8 cellular contexts compared by ENCODE assay signal in genomic region chr19:55255618-55256423, GRCh38. TPM values are rescaled to one million over a fixed set of nuclear protein-coding genes. Genes with fewer than 3 reads are reported as not detected.
A peak's percentile ranks its signal among the peaks of the same experiment; 100 is the strongest.
DNase-seq lines count a peak whose midpoint lies in the region; ATAC-seq, FAIRE-seq and TF ChIP-seq lines count a peak whose summit lies in the region.

No MANE protein-coding gene starts in this region.

- H3K27me3 ChIP-seq in HepG2 (ENCODE audit: control insufficient read depth in 1 of 2, insufficient read depth in 2 of 2, low read length in 2 of 2) (no peaks in the 10 kb centered on the region; a peak in 1 of 5 replicates), subcutaneous abdominal adipose tissue (ENCODE audit: control insufficient read depth in 5 of 5, insufficient read depth in 4 of 5, low read length in 5 of 5) (no peaks in the 10 kb centered on the region)

- CTCF ChIA-PET in activated naive CD4-positive, alpha-beta T cell treated with anti-CD3 and anti-CD28 coated beads for 36 hours (lab: Charles Lee), result interaction anchor here (0.6 to 2.4 kb wide), 10 partner anchors 21 to 1058 kb away, joined by 3 to 7 read pairs (median 3); no protein-coding TSS in a partner anchor
- CTCF ChIA-PET in HepG2 (lab: Yijun Ruan, JAX; ENCODE audit: low intra/inter-chr PET ratio, low total read pairs), result no interaction called here

- no TSS peak for BruUV-seq in HepG2 (replicated peaks; lab: Mats Ljungman, UMichigan)

- TF ChIP-seq POLR2A in NB4 (IDR thresholded peaks at IDR 0.05; ENCODE audit: extremely low read depth, insufficient read length) (peak; percentile 44), HepG2 (IDR thresholded peaks at IDR 0.05; ENCODE audit: insufficient read depth in 1 of 2, low read depth in 2 of 2, low read length in 2 of 2) (no peak)

- H3K4me3 ChIP-seq in NB4 (ENCODE audit: low read depth, low read length), result peak overlapping the region; percentile 88
- peak overlapping the region; percentile 88 to 95 (median 94) for H3K4me3 ChIP-seq in HepG2 (replicated peaks in 1 of 3; ENCODE audit: insufficient read depth in 1 of 3, low read depth in 2 of 3, low read length in 3 of 3)
- H3K4me3 ChIP-seq in subcutaneous abdominal adipose tissue (ENCODE audit: low read depth in 1 of 5, low read length in 5 of 5), result peak overlapping the region in 4 of 5 donors; percentile 12 to 95 (median 38)

- no peak for TF ChIP-seq RAD21 in HepG2 (CRISPR knock-in tag; IDR thresholded peaks at IDR 0.05)

- H2AFZ ChIP-seq in HepG2 (ENCODE audit: low read length), result no peak overlapping the region

- intact Hi-C loops in activated naive CD4-positive, alpha-beta T cell treated with anti-CD3 and anti-CD28 coated beads for 36 hours (cut with micrococcal nuclease), result loop anchor here (5.0 to 10.0 kb wide), 4 partner anchors 386 to 1121 kb away; partner anchors contain the start of genes CNOT3, ZNF580, ZNF581 and ZNF787
- intact Hi-C loops in HepG2 (cut with micrococcal nuclease; ENCODE audit: unreplicated experiment), result no loop called here

- peak; percentile 47 for DNase-seq in EL
- peak; percentile 77 for DNase-seq in NB4 (ENCODE audit: low read depth)
- peak; percentile 83 for DNase-seq in activated naive CD4-positive, alpha-beta T cell treated with anti-CD3 and anti-CD28 coated beads for 36 hours
- peak; percentile 47 for DNase-seq in HepG2 (ENCODE audit: low spot score)

- H3K4me2 ChIP-seq in HepG2 (ENCODE audit: low read depth, low read length), result peak overlapping the region; percentile 99

- H3K9me3 Mint-ChIP-seq in activated naive CD4-positive, alpha-beta T cell treated with anti-CD3 and anti-CD28 coated beads for 36 hours, result no peaks in the 10 kb centered on the region

- peaks cover 72% of the 10 kb centered on the region for H3K79me2 ChIP-seq in HepG2 (ENCODE audit: insufficient read depth, low read length)

- no peak; the same call in 2 of the 3 replicates for ATAC-seq in HepG2
- no peak for ATAC-seq in HG03025 (IDR thresholded peaks at IDR 0.05; ENCODE audit: low FRiP score, unreplicated experiment)
- ATAC-seq in HG03159 (IDR thresholded peaks at IDR 0.05; ENCODE audit: unreplicated experiment), result no peak
- no peak for ATAC-seq in HG03280 (IDR thresholded peaks at IDR 0.05; ENCODE audit: unreplicated experiment)

- H3K36me3 ChIP-seq in HepG2 (replicated peaks in 1 of 2; ENCODE audit: control insufficient read depth in 1 of 2, insufficient read depth in 2 of 2, low read length in 2 of 2) (peaks cover 6 to 26% of the 10 kb centered on the region in 2 experiments; a peak in 4 of 5 replicates), subcutaneous abdominal adipose tissue (ENCODE audit: control insufficient read depth in 5 of 5, insufficient read depth in 5 of 5, low read length in 5 of 5) (no peaks in the 10 kb centered on the region)

- peaks cover 58% of the 10 kb centered on the region for H3K4me1 ChIP-seq in HepG2 (ENCODE audit: insufficient read depth, low read length)
- H3K4me1 ChIP-seq in subcutaneous abdominal adipose tissue (ENCODE audit: control insufficient read depth in 5 of 5, insufficient read depth in 5 of 5, low read length in 5 of 5), result peaks cover 19 to 80% (median 69%) of the 10 kb centered on the region in 5 donors

- H3K27ac Mint-ChIP-seq in activated naive CD4-positive, alpha-beta T cell treated with anti-CD3 and anti-CD28 coated beads for 36 hours, result peak overlapping the region; percentile 99

- TF ChIP-seq CTCF in NB4 (IDR thresholded peaks at IDR 0.05; ENCODE audit: low read depth, low read length) (no peak), HepG2 (CRISPR knock-in tag; IDR thresholded peaks at IDR 0.05) (no peak)

- H3K36me3 Mint-ChIP-seq in activated naive CD4-positive, alpha-beta T cell treated with anti-CD3 and anti-CD28 coated beads for 36 hours (ENCODE audit: low read depth), result peaks cover 50% of the 10 kb centered on the region

- WGBS in HepG2 (ENCODE audit: low lambda C conversion rate), result 71% methylated on average over 16 of the region's 17 CpGs

- TF ChIP-seq EP300 in HepG2 (IDR thresholded peaks at IDR 0.05; ENCODE audit: low read depth in 2 of 2, low read length in 2 of 2) (no peak), HepG2 (CRISPR knock-in tag; IDR thresholded peaks at IDR 0.05; ENCODE audit: borderline replicate concordance) (no peak)

- H3K9me3 ChIP-seq in HepG2 (ENCODE audit: low read length), result no peaks in the 10 kb centered on the region
- no peaks in the 10 kb centered on the region for H3K9me3 ChIP-seq in subcutaneous abdominal adipose tissue (ENCODE audit: control insufficient read depth in 5 of 5, low read length in 5 of 5)

- H3K4me3 Mint-ChIP-seq in activated naive CD4-positive, alpha-beta T cell treated with anti-CD3 and anti-CD28 coated beads for 36 hours, result peak overlapping the region; percentile 88

- H3K27me3 Mint-ChIP-seq in activated naive CD4-positive, alpha-beta T cell treated with anti-CD3 and anti-CD28 coated beads for 36 hours (ENCODE audit: low read depth), result no peaks in the 10 kb centered on the region

- H4K20me1 ChIP-seq in HepG2 (ENCODE audit: insufficient read depth, low read length), result peaks cover 50% of the 10 kb centered on the region

- H3K27ac ChIP-seq in HepG2 (ENCODE audit: extremely low read length, insufficient read depth, low read length) (peak overlapping the region; percentile 68), subcutaneous abdominal adipose tissue (ENCODE audit: low read depth, low read length) (peak overlapping the region; percentile 57)

- H3K9ac ChIP-seq in HepG2 (ENCODE audit: insufficient read depth, low read depth, low read length) (peak overlapping the region; percentile 97), subcutaneous abdominal adipose tissue (ENCODE audit: low read length in 5 of 5) (peak overlapping the region in 3 of 5 donors; percentile 63 to 97 (median 83))

- in situ Hi-C loops in HepG2 (cut with HindIII; ENCODE audit: extremely low pct_ligation_motif_present, low pct_unique_long_range_greater_than_20kb), result loop anchor here (5.0 kb wide), 1 partner anchor 34 kb away; no protein-coding TSS in a partner anchor

- H3K4me1 Mint-ChIP-seq in activated naive CD4-positive, alpha-beta T cell treated with anti-CD3 and anti-CD28 coated beads for 36 hours (ENCODE audit: low read depth), result peaks cover 46% of the 10 kb centered on the region

- FAIRE-seq in HepG2 (lab: Jason Lieb, UNC), result no peak

- POLR2A ChIA-PET in HepG2 (lab: Yijun Ruan, JAX), result interaction anchor here (0.9 to 6.2 kb wide), 18 partner anchors 24 to 399 kb away, joined by 3 to 95 read pairs (median 5); partner anchors contain the start of genes HSPBP1, KMT5C, PPP1R12C and PTPRH

RNA-seq across cellular contexts. Expression of gene PPP6R1, which starts 3.0 kb away (rescaled TPM):
- 100 to 1,000 TPM; 166 to 174 TPM for total RNA-seq in activated naive CD4-positive, alpha-beta T cell treated with anti-CD3 and anti-CD28 coated beads for 36 hours
- total RNA-seq in HepG2 (2016; rRNA removed; fragmentation: Illumina TruSeq; extraction: Trizol), result 23.0 and 25.8 TPM in 2 replicates
- 6.5 and 7.1 TPM in 2 replicates for total RNA-seq in HepG2 (2016; cell fraction: cytosol; rRNA removed; fragmentation: Illumina TruSeq; extraction: Trizol; ENCODE audit: low read depth)
- 18.2 and 27.7 TPM in 2 replicates for total RNA-seq in HepG2 (2016; cell fraction: insoluble cytoplasmic fraction; rRNA removed; fragmentation: Illumina TruSeq; extraction: Trizol)
- 22.9 and 23.1 TPM in 2 replicates for total RNA-seq in HepG2 (2016; cell fraction: membrane; rRNA removed; fragmentation: Illumina TruSeq; extraction: Trizol)
- 20.2 and 25.1 TPM in 2 replicates for total RNA-seq in HepG2 (2016; cell fraction: nucleus; rRNA removed; fragmentation: Illumina TruSeq; extraction: Trizol)
- 54.0 and 75.7 TPM in 2 replicates for polyA plus RNA-seq in HepG2 (2011; rRNA removed)
- polyA plus RNA-seq in HepG2 (2011; cell fraction: cytosol; rRNA removed), result 44.7 and 48.8 TPM in 2 replicates
- 190 and 211 TPM in 2 replicates for polyA plus RNA-seq in HepG2 (2011; cell fraction: nucleus; rRNA removed)
- 51.7 and 56.8 TPM in 2 replicates for polyA plus RNA-seq in HepG2 (2012)
- 8.4 and 9.7 TPM in 2 replicates for polyA plus RNA-seq in HepG2 (2016; cell fraction: cytosol; fragmentation: Illumina TruSeq; extraction: Trizol; ENCODE audit: low read depth)
- polyA plus RNA-seq in HepG2 (2016; cell fraction: insoluble cytoplasmic fraction; fragmentation: Illumina TruSeq; extraction: Trizol; ENCODE audit: low read depth), result 27.5 and 36.1 TPM in 2 replicates
- 20.6 and 23.5 TPM in 2 replicates for polyA plus RNA-seq in HepG2 (2016; cell fraction: membrane; fragmentation: Illumina TruSeq; extraction: Trizol; ENCODE audit: low read depth)
- 73.4 and 77.9 TPM in 2 replicates for polyA plus RNA-seq in HepG2 (2016; cell fraction: nucleus; fragmentation: Illumina TruSeq; extraction: Trizol; ENCODE audit: insufficient read depth, low read depth)
- 112 and 140 TPM in 2 replicates for polyA minus RNA-seq in HepG2 (2011; rRNA and poly(A)+ RNA removed; ENCODE audit: low replicate concordance)
- polyA minus RNA-seq in HepG2 (2011; cell fraction: cytosol; rRNA and poly(A)+ RNA removed), result 48.9 and 57.3 TPM in 2 replicates
- 48.9 and 67.0 TPM in 2 replicates for polyA minus RNA-seq in HepG2 (2011; cell fraction: nucleus; rRNA and poly(A)+ RNA removed)

RNA-seq across cellular contexts. Expression of gene HSPBP1, which starts 24.1 kb away (rescaled TPM):
- total RNA-seq in activated naive CD4-positive, alpha-beta T cell treated with anti-CD3 and anti-CD28 coated beads for 36 hours, result 10 to 100 TPM; 44.3 to 45.0 TPM
- 33.7 and 35.9 TPM in 2 replicates for total RNA-seq in HepG2 (2016; rRNA removed; fragmentation: Illumina TruSeq; extraction: Trizol)
- 3.9 TPM in 2 replicates for total RNA-seq in HepG2 (2016; cell fraction: cytosol; rRNA removed; fragmentation: Illumina TruSeq; extraction: Trizol; ENCODE audit: low read depth)
- 32.9 and 34.5 TPM in 2 replicates for total RNA-seq in HepG2 (2016; cell fraction: insoluble cytoplasmic fraction; rRNA removed; fragmentation: Illumina TruSeq; extraction: Trizol)
- 8.1 and 8.5 TPM in 2 replicates for total RNA-seq in HepG2 (2016; cell fraction: membrane; rRNA removed; fragmentation: Illumina TruSeq; extraction: Trizol)
- 14.3 and 15.8 TPM in 2 replicates for total RNA-seq in HepG2 (2016; cell fraction: nucleus; rRNA removed; fragmentation: Illumina TruSeq; extraction: Trizol)
- polyA plus RNA-seq in HepG2 (2011; rRNA removed), result 22.3 and 25.7 TPM in 2 replicates
- polyA plus RNA-seq in HepG2 (2011; cell fraction: cytosol; rRNA removed), result 19.2 and 35.4 TPM in 2 replicates
- polyA plus RNA-seq in HepG2 (2011; cell fraction: nucleus; rRNA removed), result 19.5 and 22.1 TPM in 2 replicates
- polyA plus RNA-seq in HepG2 (2012), result 14.9 and 21.2 TPM in 2 replicates
- polyA plus RNA-seq in HepG2 (2016; cell fraction: cytosol; fragmentation: Illumina TruSeq; extraction: Trizol; ENCODE audit: low read depth), result 5.6 and 5.7 TPM in 2 replicates
- polyA plus RNA-seq in HepG2 (2016; cell fraction: insoluble cytoplasmic fraction; fragmentation: Illumina TruSeq; extraction: Trizol; ENCODE audit: low read depth), result 53.4 and 56.0 TPM in 2 replicates
- 8.9 and 9.7 TPM in 2 replicates for polyA plus RNA-seq in HepG2 (2016; cell fraction: membrane; fragmentation: Illumina TruSeq; extraction: Trizol; ENCODE audit: low read depth)
- polyA plus RNA-seq in HepG2 (2016; cell fraction: nucleus; fragmentation: Illumina TruSeq; extraction: Trizol; ENCODE audit: insufficient read depth, low read depth), result 26.8 and 27.6 TPM in 2 replicates
- polyA minus RNA-seq in HepG2 (2011; rRNA and poly(A)+ RNA removed; ENCODE audit: low replicate concordance), result 33.2 and 42.3 TPM in 2 replicates
- 15.9 and 23.8 TPM in 2 replicates for polyA minus RNA-seq in HepG2 (2011; cell fraction: cytosol; rRNA and poly(A)+ RNA removed)
- polyA minus RNA-seq in HepG2 (2011; cell fraction: nucleus; rRNA and poly(A)+ RNA removed), result 4.6 and 6.1 TPM in 2 replicates

RNA-seq across cellular contexts. Expression of gene TMEM86B, which starts 27.3 kb away (rescaled TPM):
- total RNA-seq in activated naive CD4-positive, alpha-beta T cell treated with anti-CD3 and anti-CD28 coated beads for 36 hours, result 1 to 10 TPM; 6.1 to 6.8 TPM
- total RNA-seq in HepG2 (2016; rRNA removed; fragmentation: Illumina TruSeq; extraction: Trizol), result 6.0 and 9.6 TPM in 2 replicates
- total RNA-seq in HepG2 (2016; cell fraction: cytosol; rRNA removed; fragmentation: Illumina TruSeq; extraction: Trizol; ENCODE audit: low read depth), result 9.6 and 12.1 TPM in 2 replicates
- 6.1 and 10.1 TPM in 2 replicates for total RNA-seq in HepG2 (2016; cell fraction: insoluble cytoplasmic fraction; rRNA removed; fragmentation: Illumina TruSeq; extraction: Trizol)
- total RNA-seq in HepG2 (2016; cell fraction: membrane; rRNA removed; fragmentation: Illumina TruSeq; extraction: Trizol), result 13.1 and 18.6 TPM in 2 replicates
- 7.1 and 10.0 TPM in 2 replicates for total RNA-seq in HepG2 (2016; cell fraction: nucleus; rRNA removed; fragmentation: Illumina TruSeq; extraction: Trizol)
- polyA plus RNA-seq in HepG2 (2011; rRNA removed), result 7.7 and 10.7 TPM in 2 replicates
- polyA plus RNA-seq in HepG2 (2011; cell fraction: cytosol; rRNA removed), result 6.2 and 9.1 TPM in 2 replicates
- polyA plus RNA-seq in HepG2 (2011; cell fraction: nucleus; rRNA removed), result 66.7 and 95.0 TPM in 2 replicates
- polyA plus RNA-seq in HepG2 (2012), result 16.2 and 16.6 TPM in 2 replicates
- polyA plus RNA-seq in HepG2 (2016; cell fraction: cytosol; fragmentation: Illumina TruSeq; extraction: Trizol; ENCODE audit: low read depth), result 22.1 and 25.3 TPM in 2 replicates
- 8.1 and 13.8 TPM in 2 replicates for polyA plus RNA-seq in HepG2 (2016; cell fraction: insoluble cytoplasmic fraction; fragmentation: Illumina TruSeq; extraction: Trizol; ENCODE audit: low read depth)
- polyA plus RNA-seq in HepG2 (2016; cell fraction: membrane; fragmentation: Illumina TruSeq; extraction: Trizol; ENCODE audit: low read depth), result 27.2 and 29.7 TPM in 2 replicates
- polyA plus RNA-seq in HepG2 (2016; cell fraction: nucleus; fragmentation: Illumina TruSeq; extraction: Trizol; ENCODE audit: insufficient read depth, low read depth), result 36.9 and 38.1 TPM in 2 replicates
- polyA minus RNA-seq in HepG2 (2011; rRNA and poly(A)+ RNA removed; ENCODE audit: low replicate concordance), result 1.9 and 14.4 TPM in 2 replicates
- polyA minus RNA-seq in HepG2 (2011; cell fraction: cytosol; rRNA and poly(A)+ RNA removed), result 2.9 and 3.2 TPM in 2 replicates
- polyA minus RNA-seq in HepG2 (2011; cell fraction: nucleus; rRNA and poly(A)+ RNA removed), result 7.1 and 7.8 TPM in 2 replicates

RNA-seq across cellular contexts. Expression of gene BRSK1, which starts 28.0 kb away (rescaled TPM):
- total RNA-seq in activated naive CD4-positive, alpha-beta T cell treated with anti-CD3 and anti-CD28 coated beads for 36 hours, result 1 to 10 TPM; 1.4 to 2.2 TPM
- 0.18 TPM in 1 of 2 replicates, not detected in the other for total RNA-seq in HepG2 (2016; rRNA removed; fragmentation: Illumina TruSeq; extraction: Trizol)
- not detected in 2 replicates for total RNA-seq in HepG2 (2016; cell fraction: cytosol; rRNA removed; fragmentation: Illumina TruSeq; extraction: Trizol; ENCODE audit: low read depth)
- total RNA-seq in HepG2 (2016; cell fraction: insoluble cytoplasmic fraction; rRNA removed; fragmentation: Illumina TruSeq; extraction: Trizol), result 0.19 TPM in 1 of 2 replicates, not detected in the other
- 0.10 and 0.25 TPM in 2 replicates for total RNA-seq in HepG2 (2016; cell fraction: membrane; rRNA removed; fragmentation: Illumina TruSeq; extraction: Trizol)
- 0.60 TPM in 1 of 2 replicates, not detected in the other for total RNA-seq in HepG2 (2016; cell fraction: nucleus; rRNA removed; fragmentation: Illumina TruSeq; extraction: Trizol)
- polyA plus RNA-seq in HepG2 (2011; rRNA removed), result 1.2 and 1.9 TPM in 2 replicates
- 0.75 and 1.1 TPM in 2 replicates for polyA plus RNA-seq in HepG2 (2011; cell fraction: cytosol; rRNA removed)
- 8.1 and 12.7 TPM in 2 replicates for polyA plus RNA-seq in HepG2 (2011; cell fraction: nucleus; rRNA removed)
- 0.74 and 1.1 TPM in 2 replicates for polyA plus RNA-seq in HepG2 (2012)
- polyA plus RNA-seq in HepG2 (2016; cell fraction: cytosol; fragmentation: Illumina TruSeq; extraction: Trizol; ENCODE audit: low read depth), result 0.14 and 0.17 TPM in 2 replicates
- polyA plus RNA-seq in HepG2 (2016; cell fraction: insoluble cytoplasmic fraction; fragmentation: Illumina TruSeq; extraction: Trizol; ENCODE audit: low read depth), result 0.20 and 0.44 TPM in 2 replicates
- 0.09 and 0.25 TPM in 2 replicates for polyA plus RNA-seq in HepG2 (2016; cell fraction: membrane; fragmentation: Illumina TruSeq; extraction: Trizol; ENCODE audit: low read depth)
- 0.68 and 0.79 TPM in 2 replicates for polyA plus RNA-seq in HepG2 (2016; cell fraction: nucleus; fragmentation: Illumina TruSeq; extraction: Trizol; ENCODE audit: insufficient read depth, low read depth)
- polyA minus RNA-seq in HepG2 (2011; rRNA and poly(A)+ RNA removed; ENCODE audit: low replicate concordance), result 0.72 and 1.3 TPM in 2 replicates
- polyA minus RNA-seq in HepG2 (2011; cell fraction: cytosol; rRNA and poly(A)+ RNA removed), result not detected in 2 replicates
- 1.0 and 1.2 TPM in 2 replicates for polyA minus RNA-seq in HepG2 (2011; cell fraction: nucleus; rRNA and poly(A)+ RNA removed)

RNA-seq across cellular contexts. Expression of gene PTPRH, which starts 46.5 kb away (rescaled TPM):
- total RNA-seq in activated naive CD4-positive, alpha-beta T cell treated with anti-CD3 and anti-CD28 coated beads for 36 hours, result not detected
- total RNA-seq in HepG2 (2016; rRNA removed; fragmentation: Illumina TruSeq; extraction: Trizol), result 9.9 and 14.7 TPM in 2 replicates
- 1.9 and 2.0 TPM in 2 replicates for total RNA-seq in HepG2 (2016; cell fraction: cytosol; rRNA removed; fragmentation: Illumina TruSeq; extraction: Trizol; ENCODE audit: low read depth)
- 8.4 and 15.2 TPM in 2 replicates for total RNA-seq in HepG2 (2016; cell fraction: insoluble cytoplasmic fraction; rRNA removed; fragmentation: Illumina TruSeq; extraction: Trizol)
- total RNA-seq in HepG2 (2016; cell fraction: membrane; rRNA removed; fragmentation: Illumina TruSeq; extraction: Trizol), result 5.0 and 5.3 TPM in 2 replicates
- total RNA-seq in HepG2 (2016; cell fraction: nucleus; rRNA removed; fragmentation: Illumina TruSeq; extraction: Trizol), result 13.3 and 16.9 TPM in 2 replicates
- polyA plus RNA-seq in HepG2 (2011; rRNA removed), result 125 and 166 TPM in 2 replicates
- 78.8 and 83.6 TPM in 2 replicates for polyA plus RNA-seq in HepG2 (2011; cell fraction: cytosol; rRNA removed)
- polyA plus RNA-seq in HepG2 (2011; cell fraction: nucleus; rRNA removed), result 220 and 225 TPM in 2 replicates
- polyA plus RNA-seq in HepG2 (2012), result 52.4 and 60.5 TPM in 2 replicates
- polyA plus RNA-seq in HepG2 (2016; cell fraction: cytosol; fragmentation: Illumina TruSeq; extraction: Trizol; ENCODE audit: low read depth), result 0.66 and 0.80 TPM in 2 replicates
- polyA plus RNA-seq in HepG2 (2016; cell fraction: insoluble cytoplasmic fraction; fragmentation: Illumina TruSeq; extraction: Trizol; ENCODE audit: low read depth), result 5.8 and 6.3 TPM in 2 replicates
- 1.2 and 2.2 TPM in 2 replicates for polyA plus RNA-seq in HepG2 (2016; cell fraction: membrane; fragmentation: Illumina TruSeq; extraction: Trizol; ENCODE audit: low read depth)
- 19.3 and 22.0 TPM in 2 replicates for polyA plus RNA-seq in HepG2 (2016; cell fraction: nucleus; fragmentation: Illumina TruSeq; extraction: Trizol; ENCODE audit: insufficient read depth, low read depth)
- 4.3 and 150 TPM in 2 replicates for polyA minus RNA-seq in HepG2 (2011; rRNA and poly(A)+ RNA removed; ENCODE audit: low replicate concordance)
- 36.0 and 38.7 TPM in 2 replicates for polyA minus RNA-seq in HepG2 (2011; cell fraction: cytosol; rRNA and poly(A)+ RNA removed)
- 84.6 and 100 TPM in 2 replicates for polyA minus RNA-seq in HepG2 (2011; cell fraction: nucleus; rRNA and poly(A)+ RNA removed)

Comparison
In these comparisons a context has a peak if more than half of its experiments do, and no peak if none do; other contexts are left out.
1. H3K4me3 ChIP-seq: peak in every context shown above with its lines; median percentile 94 in HepG2; 88 in NB4; 38 in subcutaneous abdominal adipose tissue.